ENCODE assay signal across 15 cellular contexts in genomic region chr2:200677721-200678532, GRCh38.
A peak's percentile ranks its signal among the peaks of the same experiment; 100 is the strongest.
DNase-seq lines count a peak whose midpoint lies in the region; ATAC-seq and TF ChIP-seq lines count a peak whose summit lies in the region.
"Had no signal": no experiment of that assay in that cellular context is flagged by ENCODE, and none has a peak within 500 bp of the region (broad histone marks: within the 10 kb centered on the region; RNA-seq: fewer than 3 reads in every experiment).

No MANE protein-coding gene starts in this region.

- no peak for TF ChIP-seq POLR2A in body of pancreas (IDR thresholded peaks at IDR 0.05)

- no peaks in the 10 kb centered on the region for H3K9me3 Mint-ChIP-seq in osteocyte (ENCODE audit: unreplicated experiment)
- H3K9me3 Mint-ChIP-seq: effector memory CD8-positive, alpha-beta T cell; T-cell had no signal

- peaks cover 9% of the 10 kb centered on the region for H3K4me1 Mint-ChIP-seq in osteocyte (ENCODE audit: unreplicated experiment)

- H3K27ac Mint-ChIP-seq in osteocyte (ENCODE audit: unreplicated experiment), result no peak overlapping the region
- H3K27ac Mint-ChIP-seq: effector memory CD8-positive, alpha-beta T cell; T-cell had no signal

- TF ChIP-seq CTCF in body of pancreas (IDR thresholded peaks at IDR 0.05), result peak in 3 of 7 experiments; percentile 26 to 37 (median 36)
- no peak for TF ChIP-seq CTCF in osteocyte (IDR thresholded peaks at IDR 0.05)

- H3K9me3 ChIP-seq in body of pancreas (no peaks in the 10 kb centered on the region), skeletal muscle satellite cell (replicated peaks; ENCODE audit: low read length) (no peaks in the 10 kb centered on the region)
- H3K9me3 ChIP-seq: thoracic aorta had no signal

- no peaks in the 10 kb centered on the region for H3K27me3 ChIP-seq in body of pancreas
- H3K27me3 ChIP-seq in skeletal muscle satellite cell (ENCODE audit: control insufficient read depth, insufficient read depth, low read length), result no peaks in the 10 kb centered on the region

- H3K27ac ChIP-seq in body of pancreas, result peak overlapping the region in 3 of 4 donors; percentile 36 to 76 (median 74)
- H3K27ac ChIP-seq: HL-60 had no signal

- intact Hi-C loops in body of pancreas (cut with DNase I), result no loop called here

- peaks cover 36% of the 10 kb centered on the region for H3K4me1 ChIP-seq in body of pancreas
- peaks cover 21% of the 10 kb centered on the region for H3K4me1 ChIP-seq in skeletal muscle satellite cell (ENCODE audit: control insufficient read depth, insufficient read depth, low read length)

- H3K4me2 ChIP-seq in skeletal muscle satellite cell (ENCODE audit: low read length), result peak overlapping the region; percentile 56

- peaks cover 2% of the 10 kb centered on the region for H3K27me3 Mint-ChIP-seq in osteocyte (ENCODE audit: unreplicated experiment)

- no peak overlapping the region for H3K9ac ChIP-seq in skeletal muscle satellite cell (ENCODE audit: low read depth, low read length)

- no peaks in the 10 kb centered on the region for H3K36me3 Mint-ChIP-seq in osteocyte (ENCODE audit: unreplicated experiment)
- H3K36me3 Mint-ChIP-seq: T-cell had no signal

- DNase-seq in GM04504 (ENCODE audit: low read depth) (peak; percentile 47), body of pancreas (peak in 1 of 4 donors; percentile 13), hepatic stellate cell (ENCODE audit: low spot score) (peak; percentile 27), osteocyte (ENCODE audit: extremely low spot score, unreplicated experiment) (no peak), SHP77 treated with DMSO at 0.1 percent for 48 hours (lab: John Stamatoyannopoulos, UW) (no peak), nucleus accumbens (lab: John Stamatoyannopoulos, UW) (no peak)
- DNase-seq: activated CD4-positive, alpha-beta T cell treated with anti-CD3 and anti-CD28 coated beads, Interleukin-2, amount 50 U/mL, for 4 hours; Calu3; effector memory CD8-positive, alpha-beta T cell; NCI-H1048; T-cell had no signal

- ATAC-seq in body of pancreas, result peak; percentile 83
- no peak for ATAC-seq in GM21619 (IDR thresholded peaks at IDR 0.05; ENCODE audit: unreplicated experiment)
- ATAC-seq: effector memory CD8-positive, alpha-beta T cell; T-cell had no signal

- H3K4me3 ChIP-seq in body of pancreas, result no peak overlapping the region
- no peak overlapping the region for H3K4me3 ChIP-seq in skeletal muscle satellite cell (ENCODE audit: low read length)
- H3K4me3 ChIP-seq: thoracic aorta had no signal

- no peak overlapping the region for H3K4me3 Mint-ChIP-seq in osteocyte (ENCODE audit: unreplicated experiment)
- H3K4me3 Mint-ChIP-seq: effector memory CD8-positive, alpha-beta T cell; T-cell had no signal

- 17 to 21% methylated on average over 11 of the region's 11 CpGs for WGBS in body of pancreas, 2 donors

- no peaks in the 10 kb centered on the region for H3K36me3 ChIP-seq in body of pancreas (replicated peaks in 1 of 2; ENCODE audit: insufficient read depth in 1 of 2, low read depth in 2 of 2)
- peaks cover 4% of the 10 kb centered on the region for H3K36me3 ChIP-seq in skeletal muscle satellite cell (ENCODE audit: insufficient read depth, low read length)
- H3K36me3 ChIP-seq: thoracic aorta had no signal

Comparison
In these comparisons a context has a peak if more than half of its experiments do, and no peak if none do; other contexts are left out.
1. DNase-seq: peak in GM04504 (single experiment) and hepatic stellate cell (single experiment); none in osteocyte (single experiment), SHP77 treated with DMSO at 0.1 percent for 48 hours (single experiment) and nucleus accumbens (0 of 56).